23 cellular contexts compared by ENCODE assay signal in genomic region chr9:89432986-89433530, GRCh38.
DNase-seq lines count a peak whose midpoint lies in the region; ATAC-seq, FAIRE-seq and TF ChIP-seq lines count a peak whose summit lies in the region.
"Had no signal": no experiment of that assay in that cellular context is flagged by ENCODE, and none has a peak within 500 bp of the region (broad histone marks: within the 10 kb centered on the region; RNA-seq: fewer than 3 reads in every experiment).

No MANE protein-coding gene starts in this region.

- H3K4me1 Mint-ChIP-seq in activated CD8-positive, alpha-beta T cell treated with anti-CD3 and anti-CD28 coated beads for 36 hours (ENCODE audit: low read depth) = peaks cover 91% of the 10 kb centered on the region

- CTCF ChIA-PET in activated CD8-positive, alpha-beta T cell treated with anti-CD3 and anti-CD28 coated beads for 36 hours (lab: Charles Lee) = interaction anchor here (0.6 to 9.3 kb wide), 3 partner anchors 9 to 116 kb away, joined by 3 to 87 read pairs (median 84); no protein-coding TSS in a partner anchor

- H3K4me3 ChIP-seq in left ventricle myocardium inferior (no peak overlapping the region), kidney (ENCODE audit: low read length in 2 of 2) (no peak overlapping the region)
- H3K4me3 ChIP-seq: HAP-1, SJCRH30, upper lobe of right lung had no signal

- H3K27ac ChIP-seq in left ventricle myocardium inferior (replicated peaks) (no peak overlapping the region), kidney (ENCODE audit: low read depth in 2 of 2, low read length in 2 of 2) (no peak overlapping the region), substantia nigra (ENCODE audit: low read depth, low read length, poor library complexity, severe bottlenecking) (peak overlapping the region; percentile 99)
- H3K27ac ChIP-seq: foreskin keratinocyte, SJCRH30, upper lobe of right lung had no signal

- intact Hi-C loops in Right ventricle myocardium superior (cut with DNase I) (no loop called here), left ventricle myocardium inferior (cut with micrococcal nuclease) (no loop called here), kidney (cut with DNase I) (no loop called here), left colon (cut with DNase I, micrococcal nuclease) (loop anchor here in 1 of 2 donors (10.0 kb wide), 1 partner anchor 92 kb away; no protein-coding TSS in a partner anchor)
- intact Hi-C loops in activated CD8-positive, alpha-beta T cell treated with anti-CD3 and anti-CD28 coated beads for 36 hours (cut with micrococcal nuclease) = no loop called here

- no peaks in the 10 kb centered on the region for H3K9me3 Mint-ChIP-seq in activated CD8-positive, alpha-beta T cell treated with anti-CD3 and anti-CD28 coated beads for 36 hours
- H3K9me3 Mint-ChIP-seq: T-helper 2 cell treated with Interferon-gamma antibody and Interleukin-4, amounts not matched to agents 5 μg/mL and 100 μg/mL, for 36 hours had no signal

- H3K36me3 ChIP-seq in left ventricle myocardium inferior (no peaks in the 10 kb centered on the region), kidney (ENCODE audit: control insufficient read depth in 1 of 2, insufficient read depth in 2 of 2, low read length in 2 of 2) (no peaks in the 10 kb centered on the region)
- H3K36me3 ChIP-seq: HAP-1, SJCRH30, upper lobe of right lung had no signal

- H3K27ac Mint-ChIP-seq in activated CD8-positive, alpha-beta T cell treated with anti-CD3 and anti-CD28 coated beads for 36 hours = peak overlapping the region; percentile 37

- DNase-seq in Right ventricle myocardium superior (no peak), left ventricle myocardium inferior (no peak), kidney (peak; percentile 57), substantia nigra (lab: John Stamatoyannopoulos, UW) (no peak), hippocampal formation (lab: John Stamatoyannopoulos, UW) (no peak), left colon (no peak)
- no peak for DNase-seq in activated CD8-positive, alpha-beta T cell treated with anti-CD3 and anti-CD28 coated beads for 36 hours
- DNase-seq: activated CD4-positive, CD25-positive, alpha-beta regulatory T cell; DND-41; foreskin keratinocyte; KG1; NCI-H1105; NCI-H2107; NCI-H69; right cardiac atrium; stimulated activated naive CD4-positive, alpha-beta T cell; upper lobe of right lung had no signal

- ATAC-seq in Right ventricle myocardium superior (ENCODE audit: poor library complexity) = peak; percentile 30
- no peak for ATAC-seq in activated CD8-positive, alpha-beta T cell treated with anti-CD3 and anti-CD28 coated beads for 36 hours
- ATAC-seq in left colon = no peak
- ATAC-seq in HG03139 (IDR thresholded peaks at IDR 0.05; ENCODE audit: unreplicated experiment) = no peak
- ATAC-seq: foreskin keratinocyte, upper lobe of right lung had no signal

- H3K27me3 ChIP-seq in left ventricle myocardium inferior (ENCODE audit: low read depth) = no peaks in the 10 kb centered on the region
- H3K27me3 ChIP-seq: foreskin keratinocyte, upper lobe of right lung had no signal

- no peak overlapping the region for H3K9ac ChIP-seq in kidney (ENCODE audit: low read length in 2 of 2)

- TF ChIP-seq CTCF in left ventricle myocardium inferior (IDR thresholded peaks at IDR 0.05; ENCODE audit: borderline replicate concordance) = no peak
- no peak for TF ChIP-seq CTCF in activated CD8-positive, alpha-beta T cell treated with anti-CD3 and anti-CD28 coated beads for 36 hours (IDR thresholded peaks at IDR 0.05)
- TF ChIP-seq CTCF in kidney (IDR thresholded peaks at IDR 0.05; ENCODE audit: borderline replicate concordance, extremely low read depth, insufficient read depth) = no peak

- H3K4me1 ChIP-seq in left ventricle myocardium inferior (peaks cover 22% of the 10 kb centered on the region), kidney (ENCODE audit: control insufficient read depth in 1 of 2, insufficient read depth in 1 of 2, low read depth in 1 of 2, low read length in 2 of 2) (peaks cover 28 to 54% of the 10 kb centered on the region in 2 donors)
- H3K4me1 ChIP-seq: foreskin keratinocyte, SJCRH30 had no signal

- no peak overlapping the region for H3K4me3 Mint-ChIP-seq in activated CD8-positive, alpha-beta T cell treated with anti-CD3 and anti-CD28 coated beads for 36 hours
- H3K4me3 Mint-ChIP-seq: T-helper 2 cell treated with Interferon-gamma antibody and Interleukin-4, amounts not matched to agents 5 μg/mL and 100 μg/mL, for 36 hours had no signal

- POLR2A ChIA-PET in activated CD8-positive, alpha-beta T cell treated with anti-CD3 and anti-CD28 coated beads for 36 hours (lab: Charles Lee) = interaction anchor here (0.9 to 2.7 kb wide), 2 partner anchors 11 to 44 kb away, joined by 4 to 15 read pairs; no protein-coding TSS in a partner anchor

- peaks cover 62% of the 10 kb centered on the region for H3K36me3 Mint-ChIP-seq in activated CD8-positive, alpha-beta T cell treated with anti-CD3 and anti-CD28 coated beads for 36 hours (ENCODE audit: low read depth)

- no peak for FAIRE-seq in kidney (lab: Jason Lieb, UNC)
- FAIRE-seq: colon, endothelial cell of umbilical vein had no signal

- H3K27me3 Mint-ChIP-seq in activated CD8-positive, alpha-beta T cell treated with anti-CD3 and anti-CD28 coated beads for 36 hours = no peaks in the 10 kb centered on the region

- H3K9me3 ChIP-seq in left ventricle myocardium inferior (replicated peaks) (no peaks in the 10 kb centered on the region), kidney (ENCODE audit: control insufficient read depth in 1 of 2, low read length in 2 of 2) (no peaks in the 10 kb centered on the region)
- H3K9me3 ChIP-seq: HAP-1, SJCRH30, upper lobe of right lung had no signal
